25 cellular contexts compared by ENCODE assay signal in genomic region chr19:41903161-41903953, GRCh38. TPM values are rescaled to one million over a fixed set of nuclear protein-coding genes. Genes with fewer than 3 reads are reported as not detected.
DNase-seq lines count a peak whose midpoint lies in the region; ATAC-seq and TF ChIP-seq lines count a peak whose summit lies in the region.
"Had no signal": no experiment of that assay in that cellular context is flagged by ENCODE, and none has a peak within 500 bp of the region (broad histone marks: within the 10 kb centered on the region; RNA-seq: fewer than 3 reads in every experiment).

No MANE protein-coding gene starts in this region.

- H3K9me3 Mint-ChIP-seq in activated T-cell treated with anti-CD3 and anti-CD28 coated beads, Interleukin-2, amount 50 U/mL, for 24 hours = no peaks in the 10 kb centered on the region
- no peaks in the 10 kb centered on the region for H3K9me3 Mint-ChIP-seq in Caco-2 (ENCODE audit: unreplicated experiment)
- no peaks in the 10 kb centered on the region for H3K9me3 Mint-ChIP-seq in stimulated activated naive B cell treated with anti-CD40 and anti-IgM and Interleukin-4, amounts not matched to agents 10 μg/mL and 1 μg/mL and 100 μg/mL, for 72 hours
- H3K9me3 Mint-ChIP-seq: activated CD4-positive, alpha-beta T cell treated with anti-CD3 and anti-CD28 coated beads, Interleukin-2, amount 10 ng/mL, durations not matched to agents 24 days and 14 days; activated T-helper 1 cell treated with anti-CD3 and anti-CD28 coated beads, Interleukin-12 subunit alpha, Interleukin-12 subunit beta, Interleukin-2, Interleukin-4 antibody, amounts not matched to agents 30 ng/mL and 10 ng/mL and 1 ng/mL, durations not matched to agents 14 hours and 24 hours and 36 hours; central memory CD8-positive, alpha-beta T cell; GM23338; mesothelial cell of epicardium; nephron; T-helper 2 cell treated with Interferon-gamma antibody and Interleukin-4, amounts not matched to agents 5 μg/mL and 100 μg/mL, for 36 hours had no signal

- H3K27me3 Mint-ChIP-seq in activated T-cell treated with anti-CD3 and anti-CD28 coated beads, Interleukin-2, amount 50 U/mL, for 24 hours = no peaks in the 10 kb centered on the region
- no peaks in the 10 kb centered on the region for H3K27me3 Mint-ChIP-seq in Caco-2 (ENCODE audit: insufficient read depth, unreplicated experiment)
- no peaks in the 10 kb centered on the region for H3K27me3 Mint-ChIP-seq in stimulated activated naive B cell treated with anti-CD40 and anti-IgM and Interleukin-4, amounts not matched to agents 10 μg/mL and 1 μg/mL and 100 μg/mL, for 72 hours
- H3K27me3 Mint-ChIP-seq: activated CD4-positive, alpha-beta T cell treated with anti-CD3 and anti-CD28 coated beads, Interleukin-2, amount 10 ng/mL, durations not matched to agents 24 days and 14 days; central memory CD8-positive, alpha-beta T cell had no signal

- peaks cover 90% of the 10 kb centered on the region for H3K36me3 Mint-ChIP-seq in activated T-cell treated with anti-CD3 and anti-CD28 coated beads, Interleukin-2, amount 50 U/mL, for 24 hours (ENCODE audit: low read depth)
- peaks cover 34% of the 10 kb centered on the region for H3K36me3 Mint-ChIP-seq in Caco-2 (ENCODE audit: insufficient read depth, unreplicated experiment)
- H3K36me3 Mint-ChIP-seq in stimulated activated naive B cell treated with anti-CD40 and anti-IgM and Interleukin-4, amounts not matched to agents 10 μg/mL and 1 μg/mL and 100 μg/mL, for 72 hours = peaks cover 45 to 68% of the 10 kb centered on the region in 2 donors

- POLR2A ChIA-PET in Caco-2 (lab: Charles Lee) = no interaction called here

- H3K4me3 ChIP-seq in Caco-2 (ENCODE audit: low read depth, low read length) = no peak overlapping the region
- H3K4me3 ChIP-seq in left lung = no peak overlapping the region
- H3K4me3 ChIP-seq: BLaER1, GM23338, left ventricle myocardium inferior, ovary had no signal

- no peaks in the 10 kb centered on the region for H3K27me3 ChIP-seq in Caco-2 (replicated peaks; ENCODE audit: control insufficient read depth, insufficient read depth, low read length)
- H3K27me3 ChIP-seq in left lung = no peaks in the 10 kb centered on the region
- H3K27me3 ChIP-seq: BLaER1, ovary had no signal

- no peak overlapping the region for H3K4me3 Mint-ChIP-seq in activated T-cell treated with anti-CD3 and anti-CD28 coated beads, Interleukin-2, amount 50 U/mL, for 24 hours
- no peak overlapping the region for H3K4me3 Mint-ChIP-seq in Caco-2 (ENCODE audit: unreplicated experiment)
- no peak overlapping the region for H3K4me3 Mint-ChIP-seq in stimulated activated naive B cell treated with anti-CD40 and anti-IgM and Interleukin-4, amounts not matched to agents 10 μg/mL and 1 μg/mL and 100 μg/mL, for 72 hours
- H3K4me3 Mint-ChIP-seq: activated CD4-positive, alpha-beta T cell treated with anti-CD3 and anti-CD28 coated beads, Interleukin-2, amount 10 ng/mL, durations not matched to agents 24 days and 14 days; activated T-helper 1 cell treated with anti-CD3 and anti-CD28 coated beads, Interleukin-12 subunit alpha, Interleukin-12 subunit beta, Interleukin-2, Interleukin-4 antibody, amounts not matched to agents 30 ng/mL and 10 ng/mL and 1 ng/mL, durations not matched to agents 14 hours and 24 hours and 36 hours; central memory CD8-positive, alpha-beta T cell; GM23338; mesothelial cell of epicardium; nephron; T-helper 2 cell treated with Interferon-gamma antibody and Interleukin-4, amounts not matched to agents 5 μg/mL and 100 μg/mL, for 36 hours had no signal

- H3K27ac ChIP-seq in left lung = no peak overlapping the region
- H3K27ac ChIP-seq: BLaER1, left ventricle myocardium inferior, ovary, WERI-Rb-1 had no signal

- intact Hi-C loops in Caco-2 (cut with micrococcal nuclease; ENCODE audit: unreplicated experiment) (no loop called here), left lung (cut with DNase I) (no loop called here), posterior cingulate gyrus (cut with DNase I) (no loop called here)

- peaks cover 37% of the 10 kb centered on the region for H3K4me1 Mint-ChIP-seq in activated T-cell treated with anti-CD3 and anti-CD28 coated beads, Interleukin-2, amount 50 U/mL, for 24 hours (ENCODE audit: low read depth)
- H3K4me1 Mint-ChIP-seq in Caco-2 (ENCODE audit: low read depth, unreplicated experiment) = peaks cover 28% of the 10 kb centered on the region
- peaks cover 26 to 27% of the 10 kb centered on the region in 2 donors for H3K4me1 Mint-ChIP-seq in stimulated activated naive B cell treated with anti-CD40 and anti-IgM and Interleukin-4, amounts not matched to agents 10 μg/mL and 1 μg/mL and 100 μg/mL, for 72 hours
- H3K4me1 Mint-ChIP-seq: mesothelial cell of epicardium, nephron had no signal

- no TSS peak for BruUV-seq in Caco-2 (replicated peaks; lab: Mats Ljungman, UMichigan)

- CTCF ChIA-PET in Caco-2 (lab: Charles Lee) = interaction anchor here (0.6 to 1.7 kb wide), 3 partner anchors 15 to 28 kb away, joined by 3 to 6 read pairs (median 3); no protein-coding TSS in a partner anchor

- peaks cover 8% of the 10 kb centered on the region for H3K36me3 ChIP-seq in Caco-2 (ENCODE audit: control insufficient read depth, insufficient read depth, low read length)
- H3K36me3 ChIP-seq in left lung = peaks cover 6 to 100% of the 10 kb centered on the region in 2 donors
- H3K36me3 ChIP-seq: ovary had no signal

- ATAC-seq in left lung (peak; percentile 41), HG02642 (IDR thresholded peaks at IDR 0.05; ENCODE audit: poor library complexity, unreplicated experiment) (no peak)
- ATAC-seq in stimulated activated naive B cell treated with anti-CD40 and anti-IgM and Interleukin-4, amounts not matched to agents 10 μg/mL and 1 μg/mL and 100 μg/mL, for 72 hours (replicated peaks) = no peak
- ATAC-seq: GM23338, Panc1, right cardiac atrium had no signal

- peak overlapping the region; percentile 60 for H3K27ac Mint-ChIP-seq in activated T-cell treated with anti-CD3 and anti-CD28 coated beads, Interleukin-2, amount 50 U/mL, for 24 hours
- peak overlapping the region; percentile 98 for H3K27ac Mint-ChIP-seq in Caco-2 (ENCODE audit: unreplicated experiment)
- peak overlapping the region; percentile 76 for H3K27ac Mint-ChIP-seq in stimulated activated naive B cell treated with anti-CD40 and anti-IgM and Interleukin-4, amounts not matched to agents 10 μg/mL and 1 μg/mL and 100 μg/mL, for 72 hours
- H3K27ac Mint-ChIP-seq: activated CD4-positive, alpha-beta T cell treated with anti-CD3 and anti-CD28 coated beads, Interleukin-2, amount 10 ng/mL, durations not matched to agents 24 days and 14 days; GM23338; mesothelial cell of epicardium; nephron; T-helper 2 cell treated with Interferon-gamma antibody and Interleukin-4, amounts not matched to agents 5 μg/mL and 100 μg/mL, for 36 hours had no signal

- H3K9me3 ChIP-seq in Caco-2 (no peaks in the 10 kb centered on the region), left lung (no peaks in the 10 kb centered on the region)
- H3K9me3 ChIP-seq: BLaER1, left ventricle myocardium inferior, ovary had no signal

- no peak for DNase-seq in activated T-cell treated with anti-CD3 and anti-CD28 coated beads, Interleukin-2, amount 50 U/mL, for 24 hours
- DNase-seq in activated T-cell treated with anti-CD3 and anti-CD28 coated beads, Interleukin-2, amount 50 U/mL, for 1 hour = no peak
- DNase-seq in Caco-2 (no peak), left lung (peak in 1 of 2 donors; percentile 65), COLO829 (ENCODE audit: low spot score) (no peak), posterior cingulate gyrus (no peak)
- no peak for DNase-seq in stimulated activated naive B cell treated with anti-CD40 and anti-IgM and Interleukin-4, amounts not matched to agents 10 μg/mL and 1 μg/mL and 100 μg/mL, for 72 hours
- DNase-seq: activated CD4-positive, alpha-beta T cell treated with anti-CD3 and anti-CD28 coated beads, Interleukin-2, amount 10 ng/mL, durations not matched to agents 24 days and 14 days; left ventricle myocardium inferior; NCI-H1417 treated with DMSO at 0.1 percent for 48 hours; NCI-H524; ovary; stimulated activated CD4-positive, alpha-beta T cell treated with anti-CD3 and anti-CD28 coated beads, Interleukin-2, amount 100 ng/mL, for 24 hours; WERI-Rb-1 had no signal

- peaks cover 26% of the 10 kb centered on the region for H3K4me1 ChIP-seq in Caco-2
- no peaks in the 10 kb centered on the region for H3K4me1 ChIP-seq in left lung
- H3K4me1 ChIP-seq: BLaER1, left ventricle myocardium inferior had no signal

- TF ChIP-seq CTCF in Caco-2 (IDR thresholded peaks at IDR 0.05; ENCODE audit: insufficient read depth in 1 of 2, low read depth in 1 of 2, low read length in 1 of 2, severe bottlenecking in 1 of 2, unreplicated experiment in 1 of 2) = no peak
- TF ChIP-seq CTCF in left lung (IDR thresholded peaks at IDR 0.05) = no peak

RNA-seq across cellular contexts. Expression of gene ARHGEF1, which starts 20.4 kb away (rescaled TPM):
- total RNA-seq in Caco-2 (2022) (60.2 and 63.5 TPM in 2 replicates), left lung (100 to 1,000 TPM; 129 to 202 TPM)

RNA-seq across cellular contexts. Expression of gene ERFL, which starts 24.9 kb away (rescaled TPM):
- total RNA-seq in Caco-2 (2022) (0.23 and 0.49 TPM in 2 replicates), left lung (under 1 TPM; 0.15 to 0.34 TPM)
- total RNA-seq: dermis microvascular lymphatic vessel endothelial cell, left ventricle myocardium inferior had no signal

RNA-seq across cellular contexts. Expression of gene CD79A, which starts 26.3 kb away (rescaled TPM):
- total RNA-seq in Caco-2 (2022) (0.82 TPM in 1 of 2 replicates, not detected in the other), left lung (1 to 10 TPM in 1 of 2 donors, under 1 TPM in 1; 0.99 to 2.1 TPM)
- total RNA-seq: GM23338, left ventricle myocardium inferior had no signal

RNA-seq across cellular contexts. Expression of gene RPS19, which starts 43.3 kb away (rescaled TPM):
- total RNA-seq in Caco-2 (2022) (3,297 and 3,418 TPM in 2 replicates), left lung (1,000 to 10,000 TPM; 1,560 to 2,044 TPM)

RNA-seq across cellular contexts. Expression of gene RABAC1, which starts 55.8 kb away (rescaled TPM):
- total RNA-seq in Caco-2 (2022) = 64.4 and 70.7 TPM in 2 replicates
- total RNA-seq in left lung = 100 to 1,000 TPM; 175 to 186 TPM
